In the genomic region with DNA sequence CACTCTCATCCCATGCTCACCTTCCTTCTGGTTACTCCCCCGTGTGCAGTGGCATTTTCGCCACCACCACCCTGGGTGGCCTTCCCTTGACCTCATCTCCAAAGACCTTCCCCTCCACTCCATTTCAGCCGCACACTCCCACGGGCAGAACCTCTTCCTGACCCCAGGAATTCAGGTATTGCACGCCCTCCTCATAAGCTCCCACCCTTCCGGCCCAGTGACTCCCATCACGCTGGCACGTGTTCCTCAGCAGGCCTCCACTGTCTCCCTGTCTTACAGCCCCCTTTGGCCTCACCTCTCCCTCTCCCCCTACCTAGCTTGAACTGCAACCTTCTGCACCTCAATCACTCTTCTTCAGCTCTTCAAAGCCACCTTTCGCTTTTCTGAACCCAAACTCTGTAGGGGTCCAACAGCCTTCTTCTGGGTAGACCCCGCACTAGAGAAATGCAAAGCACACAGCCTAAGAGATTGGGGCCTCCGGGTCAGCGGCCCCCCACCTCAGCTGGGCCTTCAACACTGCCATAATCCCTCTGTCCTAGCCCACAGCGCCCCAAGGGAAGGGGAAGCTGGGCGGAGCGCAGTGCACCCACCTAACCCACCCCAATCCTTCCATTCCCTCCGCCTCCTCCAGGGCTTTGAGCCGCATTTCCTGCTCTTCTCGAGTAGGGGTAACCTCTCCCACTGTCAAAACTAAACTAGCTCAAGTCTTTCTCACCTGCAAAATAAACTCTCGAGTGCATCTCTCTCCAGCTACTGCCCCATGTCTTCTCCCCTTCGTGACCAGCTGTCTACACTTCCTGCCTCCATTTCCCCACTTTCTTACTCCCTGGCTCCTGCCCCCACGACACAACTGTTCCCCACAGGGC, we compare ENCODE assay signal across 12 cellular contexts. TPM values are rescaled to one million over a fixed set of nuclear protein-coding genes. Genes with fewer than 3 reads are reported as not detected.
DNase-seq lines count a peak whose midpoint lies in the region; ATAC-seq and TF ChIP-seq lines count a peak whose summit lies in the region.
"Had no signal": no experiment of that assay in that cellular context is flagged by ENCODE, and none has a peak within 500 bp of the region (broad histone marks: within the 10 kb centered on the region; RNA-seq: fewer than 3 reads in every experiment).

No MANE protein-coding gene starts in this region.

- 77 to 84% methylated on average over 17 to 21 of the region's 21 CpGs for WGBS in endodermal cell (ENCODE audit: insufficient coverage in 1 of 2, insufficient read length in 1 of 2), 2 experiments

- H3K27me3 Mint-ChIP-seq in activated T-cell treated with anti-CD3 and anti-CD28 coated beads, Interleukin-2, amount 50 U/mL, for 4 hours (ENCODE audit: low read depth): no peaks in the 10 kb centered on the region
- H3K27me3 Mint-ChIP-seq in endodermal cell (ENCODE audit: insufficient read depth): peaks cover 15% of the 10 kb centered on the region

- peak overlapping the region; percentile 88 for H3K4me3 Mint-ChIP-seq in activated T-cell treated with anti-CD3 and anti-CD28 coated beads, Interleukin-2, amount 50 U/mL, for 4 hours
- peak overlapping the region; percentile 91 for H3K4me3 Mint-ChIP-seq in endodermal cell
- peak overlapping the region; percentile 91 for H3K4me3 Mint-ChIP-seq in stimulated activated effector memory CD8-positive, alpha-beta T cell treated with anti-CD3 and anti-CD28 coated beads, Interleukin-12 subunit alpha, Interleukin-12 subunit beta, amount 100 ng/mL, for 72 hours

- no peak for ATAC-seq in activated T-cell treated with anti-CD3 and anti-CD28 coated beads, Interleukin-2, amount 50 U/mL, for 4 hours
- no peak for ATAC-seq in stimulated activated effector memory CD8-positive, alpha-beta T cell treated with anti-CD3 and anti-CD28 coated beads, Interleukin-12 subunit alpha, Interleukin-12 subunit beta, amount 100 ng/mL, for 72 hours
- ATAC-seq in HG02571 (IDR thresholded peaks at IDR 0.05; ENCODE audit: unreplicated experiment): no peak

- H2AFZ ChIP-seq in OCI-LY1 (ENCODE audit: low read length): no peak overlapping the region

- no peak overlapping the region for H3K27ac Mint-ChIP-seq in endodermal cell
- H3K27ac Mint-ChIP-seq in stimulated activated effector memory CD8-positive, alpha-beta T cell treated with anti-CD3 and anti-CD28 coated beads, Interleukin-12 subunit alpha, Interleukin-12 subunit beta, amount 100 ng/mL, for 72 hours: no peak overlapping the region

- peaks cover 24% of the 10 kb centered on the region for H3K4me1 Mint-ChIP-seq in activated T-cell treated with anti-CD3 and anti-CD28 coated beads, Interleukin-2, amount 50 U/mL, for 4 hours (ENCODE audit: low read depth)
- H3K4me1 Mint-ChIP-seq in endodermal cell: peaks cover 38% of the 10 kb centered on the region
- H3K4me1 Mint-ChIP-seq in stimulated activated effector memory CD8-positive, alpha-beta T cell treated with anti-CD3 and anti-CD28 coated beads, Interleukin-12 subunit alpha, Interleukin-12 subunit beta, amount 100 ng/mL, for 72 hours: peaks cover 43% of the 10 kb centered on the region

- H3K4me2 ChIP-seq in OCI-LY1 (ENCODE audit: low read length): peak overlapping the region; percentile 86

- H3K27ac ChIP-seq in OCI-LY1 (ENCODE audit: low read depth, low read length, poor library complexity, severe bottlenecking) (no peak overlapping the region), endodermal cell (ENCODE audit: low read depth, low read length) (no peak overlapping the region)
- H3K27ac ChIP-seq: left lung had no signal

- H3K9me3 ChIP-seq in OCI-LY1 (ENCODE audit: low read length) (no peaks in the 10 kb centered on the region), endodermal cell (ENCODE audit: control insufficient read depth, low read length) (no peaks in the 10 kb centered on the region)
- H3K9me3 ChIP-seq: esophagus squamous epithelium, left lung had no signal

- no peak for DNase-seq in activated T-cell treated with anti-CD3 and anti-CD28 coated beads, Interleukin-2, amount 50 U/mL, for 4 hours
- no peak for DNase-seq in activated T-cell treated with anti-CD3 and anti-CD28 coated beads for 4 hours
- DNase-seq in endodermal cell: peak; percentile 72
- no peak for DNase-seq in stimulated activated effector memory CD8-positive, alpha-beta T cell treated with anti-CD3 and anti-CD28 coated beads, Interleukin-12 subunit alpha, Interleukin-12 subunit beta, amount 100 ng/mL, for 72 hours (ENCODE audit: low spot score in 2 of 2)
- no peak for DNase-seq in NCI-H2196 (lab: John Stamatoyannopoulos, UW; ENCODE audit: unreplicated experiment)
- DNase-seq in NCI-H2029 treated with DMSO at 0.1 percent for 48 hours (lab: John Stamatoyannopoulos, UW): no peak
- DNase-seq: esophagus squamous epithelium, left lung had no signal

- TF ChIP-seq CTCF in OCI-LY1 (IDR thresholded peaks at IDR 0.05; ENCODE audit: low read length) (no peak), endodermal cell (conservative IDR thresholded peaks at IDR 0.05) (no peak)

- no peaks in the 10 kb centered on the region for H3K9me3 Mint-ChIP-seq in activated T-cell treated with anti-CD3 and anti-CD28 coated beads, Interleukin-2, amount 50 U/mL, for 4 hours
- no peaks in the 10 kb centered on the region for H3K9me3 Mint-ChIP-seq in endodermal cell
- H3K9me3 Mint-ChIP-seq in stimulated activated effector memory CD8-positive, alpha-beta T cell treated with anti-CD3 and anti-CD28 coated beads, Interleukin-12 subunit alpha, Interleukin-12 subunit beta, amount 100 ng/mL, for 72 hours: no peaks in the 10 kb centered on the region

- no peaks in the 10 kb centered on the region for H3F3A ChIP-seq in OCI-LY1 (ENCODE audit: insufficient read depth, low read length)

- H3K4me3 ChIP-seq in OCI-LY1 (ENCODE audit: low read depth, low read length, poor library complexity, severe bottlenecking) (peak overlapping the region; percentile 87), endodermal cell (ENCODE audit: low read length) (peak overlapping the region; percentile 94)

- H3K36me3 ChIP-seq in OCI-LY1 (ENCODE audit: insufficient read depth, low read length): peaks cover 16% of the 10 kb centered on the region; the same call in 1 of the 2 replicates
- H3K36me3 ChIP-seq in endodermal cell (ENCODE audit: control insufficient read depth, insufficient read depth, low read length): no peaks in the 10 kb centered on the region
- H3K36me3 ChIP-seq: esophagus squamous epithelium, left lung had no signal

- no peaks in the 10 kb centered on the region for H4K20me1 ChIP-seq in OCI-LY1 (ENCODE audit: insufficient read depth, low read length)

- H3K9me2 ChIP-seq in OCI-LY1 (ENCODE audit: low read depth, low read length): no peaks in the 10 kb centered on the region

- H3K27me3 ChIP-seq in OCI-LY1 (ENCODE audit: insufficient read depth, low read length) (no peaks in the 10 kb centered on the region), endodermal cell (ENCODE audit: control insufficient read depth, insufficient read depth, low read length, poor library complexity, severe bottlenecking) (peaks cover 5% of the 10 kb centered on the region)
- H3K27me3 ChIP-seq: esophagus squamous epithelium, left lung had no signal

- H3K4me1 ChIP-seq in OCI-LY1 (ENCODE audit: insufficient read depth, low read length, severe bottlenecking) (peaks cover 36% of the 10 kb centered on the region), endodermal cell (ENCODE audit: control insufficient read depth, insufficient read depth, low read length) (no peaks in the 10 kb centered on the region)

- H3K79me2 ChIP-seq in OCI-LY1 (ENCODE audit: insufficient read depth, low read length): peaks cover 32% of the 10 kb centered on the region

- H3K36me3 Mint-ChIP-seq in activated T-cell treated with anti-CD3 and anti-CD28 coated beads, Interleukin-2, amount 50 U/mL, for 4 hours (ENCODE audit: insufficient read depth): no peaks in the 10 kb centered on the region
- peaks cover 10% of the 10 kb centered on the region for H3K36me3 Mint-ChIP-seq in endodermal cell (ENCODE audit: low read depth)
- H3K36me3 Mint-ChIP-seq in stimulated activated effector memory CD8-positive, alpha-beta T cell treated with anti-CD3 and anti-CD28 coated beads, Interleukin-12 subunit alpha, Interleukin-12 subunit beta, amount 100 ng/mL, for 72 hours: peaks cover 8% of the 10 kb centered on the region

- H3K9ac ChIP-seq in OCI-LY1 (ENCODE audit: low read length): peak overlapping the region; percentile 85
- H3K9ac ChIP-seq in endodermal cell (ENCODE audit: extremely low read depth, low read length, poor library complexity, severe bottlenecking): no peak overlapping the region

RNA-seq across cellular contexts. Expression of gene TMEM97, which starts 1.7 kb away (rescaled TPM):
- total RNA-seq in activated T-cell treated with anti-CD3 and anti-CD28 coated beads, Interleukin-2, amount 50 U/mL, for 4 hours: 10 to 100 TPM; 41.3 to 55.1 (median 44.8) TPM
- 10 to 100 TPM; 72.1 to 80.7 TPM for total RNA-seq in endodermal cell
- 137 TPM for polyA plus RNA-seq in endodermal cell (2013, experiment 1 of 2)
- 133 TPM for polyA plus RNA-seq in endodermal cell (2013, experiment 2 of 2)

RNA-seq across cellular contexts. Expression of gene IFT20, which starts 17.9 kb away (rescaled TPM):
- total RNA-seq in activated T-cell treated with anti-CD3 and anti-CD28 coated beads, Interleukin-2, amount 50 U/mL, for 4 hours: 10 to 100 TPM; 18.1 to 22.1 (median 19.4) TPM
- 10 to 100 TPM; 28.9 to 34.3 TPM for total RNA-seq in endodermal cell
- 34.4 TPM for polyA plus RNA-seq in endodermal cell (2013, experiment 1 of 2)
- polyA plus RNA-seq in endodermal cell (2013, experiment 2 of 2): 35.6 TPM

RNA-seq across cellular contexts. Expression of gene TNFAIP1, which starts 18.2 kb away (rescaled TPM):
- total RNA-seq in activated T-cell treated with anti-CD3 and anti-CD28 coated beads, Interleukin-2, amount 50 U/mL, for 4 hours: 10 to 100 TPM; 19.5 to 24.2 (median 23.1) TPM
- 10 to 100 TPM; 29.9 to 36.1 TPM for total RNA-seq in endodermal cell
- 29.7 TPM for polyA plus RNA-seq in endodermal cell (2013, experiment 1 of 2)
- 27.6 TPM for polyA plus RNA-seq in endodermal cell (2013, experiment 2 of 2)

RNA-seq across cellular contexts. Expression of gene POLDIP2, which starts 40.0 kb away (rescaled TPM):
- 100 to 1,000 TPM; 141 to 168 (median 150) TPM for total RNA-seq in activated T-cell treated with anti-CD3 and anti-CD28 coated beads, Interleukin-2, amount 50 U/mL, for 4 hours
- 10 to 100 TPM; 69.0 to 72.1 TPM for total RNA-seq in endodermal cell
- 56.7 TPM for polyA plus RNA-seq in endodermal cell (2013, experiment 1 of 2)
- polyA plus RNA-seq in endodermal cell (2013, experiment 2 of 2): 51.2 TPM

RNA-seq across cellular contexts. Expression of gene SEBOX, which starts 47.7 kb away (rescaled TPM):
- not detected for total RNA-seq in activated T-cell treated with anti-CD3 and anti-CD28 coated beads, Interleukin-2, amount 50 U/mL, for 4 hours
- total RNA-seq in endodermal cell: not detected
- polyA plus RNA-seq in endodermal cell (2013, experiment 1 of 2): not detected
- not detected for polyA plus RNA-seq in endodermal cell (2013, experiment 2 of 2)
- total RNA-seq: esophagus squamous epithelium; left lung; T-helper 2 cell treated with Interferon-gamma antibody and Interleukin-4, amounts not matched to agents 100 ng/mL and 5 ng/mL, for 36 hours had no signal
- polyA plus RNA-seq: adipose tissue had no signal
